In the genomic region with DNA sequence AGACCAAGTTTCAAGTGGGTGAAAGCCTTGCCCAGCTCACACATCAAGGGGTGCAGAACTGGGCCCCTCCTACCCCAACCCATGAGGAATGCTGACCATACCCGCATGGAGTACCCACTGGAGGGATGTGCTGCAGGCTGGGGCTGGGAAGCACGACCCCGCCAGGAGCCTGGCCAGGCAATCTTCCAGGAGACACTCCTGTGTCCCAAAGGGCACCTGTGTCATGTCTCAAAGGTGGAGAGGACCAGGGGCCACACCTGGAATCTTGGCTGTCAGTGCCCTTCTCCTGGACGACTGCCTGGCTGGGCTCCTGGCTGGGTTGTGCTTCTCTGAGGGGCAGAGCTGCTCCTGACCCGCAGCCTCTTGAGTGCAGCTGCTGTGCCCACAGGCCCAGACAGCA, we compare ENCODE assay signal across 17 cellular contexts. TPM values are rescaled to one million over a fixed set of nuclear protein-coding genes. Genes with fewer than 3 reads are reported as not detected.
DNase-seq lines count a peak whose midpoint lies in the region; ATAC-seq and TF ChIP-seq lines count a peak whose summit lies in the region.
"Had no signal": no experiment of that assay in that cellular context is flagged by ENCODE, and none has a peak within 500 bp of the region (broad histone marks: within the 10 kb centered on the region; RNA-seq: fewer than 3 reads in every experiment).

No MANE protein-coding gene starts in this region.

- H3K9me3 ChIP-seq in BLaER1, result no peaks in the 10 kb centered on the region
- no peaks in the 10 kb centered on the region for H3K9me3 ChIP-seq in CD8-positive, alpha-beta memory T cell (ENCODE audit: low read length)
- H3K9me3 ChIP-seq in osteoblast (ENCODE audit: low read depth, low read length), result no peaks in the 10 kb centered on the region

- no peak for TF ChIP-seq CTCF in osteoblast (IDR thresholded peaks at IDR 0.05; ENCODE audit: extremely low read depth, low read depth, low read length)

- CTCF ChIA-PET in CD8-positive, alpha-beta memory T cell (lab: Charles Lee), result no interaction called here

- no peak overlapping the region for H2AFZ ChIP-seq in osteoblast (ENCODE audit: low read length)

- no peak overlapping the region for H3K4me3 Mint-ChIP-seq in CD8-positive, alpha-beta memory T cell
- no peak overlapping the region for H3K4me3 Mint-ChIP-seq in immature natural killer cell
- H3K4me3 Mint-ChIP-seq: CD4-positive, alpha-beta T cell had no signal

- H3K4me2 ChIP-seq in BLaER1 (0 out of 2 replicates have a peak overlapping the region, but pooled peaks have one; percentile 22), osteoblast (ENCODE audit: insufficient read depth, low read length) (no peak overlapping the region)
- H3K4me2 ChIP-seq: KMS-11 had no signal

- H3K4me3 ChIP-seq in BLaER1, result no peak overlapping the region
- H3K4me3 ChIP-seq in CD8-positive, alpha-beta memory T cell (ENCODE audit: low read length), result no peak overlapping the region
- H3K4me3 ChIP-seq in osteoblast (ENCODE audit: insufficient read depth, low read length), result no peak overlapping the region

- peaks cover 81% of the 10 kb centered on the region for H4K20me1 ChIP-seq in BLaER1
- H4K20me1 ChIP-seq in osteoblast (ENCODE audit: insufficient read depth, low read length), result peaks cover 7% of the 10 kb centered on the region

- no peaks in the 10 kb centered on the region for H3K27me3 Mint-ChIP-seq in CD8-positive, alpha-beta memory T cell
- peaks cover 9 to 14% (median 13%) of the 10 kb centered on the region in 3 donors for H3K27me3 Mint-ChIP-seq in immature natural killer cell (ENCODE audit: low read depth in 3 of 3)
- H3K27me3 Mint-ChIP-seq: CD4-positive, alpha-beta T cell had no signal

- POLR2A ChIA-PET in CD8-positive, alpha-beta memory T cell (lab: Charles Lee), result no interaction called here

- DNase-seq in CD8-positive, alpha-beta memory T cell, result no peak
- no peak for DNase-seq in immature natural killer cell
- DNase-seq in osteoblast (ENCODE audit: insufficient read length, low spot score, missing footprints), result peak; percentile 84
- DNase-seq in NAMALWA (ENCODE audit: low spot score), result no peak
- DNase-seq: ACHN; AML-193; CD4-positive, alpha-beta T cell; DND-41; NCI-H1092 treated with DMSO at 0.1 percent for 48 hours; NCI-H226; NCI-H526; NK-92 treated with Interleukin-12 subunit alpha and Interleukin-12 subunit beta, amount 100 ng/mL, for 24 hours; SIG-M5 had no signal

- H3K79me2 ChIP-seq in osteoblast (ENCODE audit: insufficient read depth, low read length), result peaks cover 69% of the 10 kb centered on the region

- peak overlapping the region in 5 of 8 donors; percentile 18 to 82 (median 76) for H3K27ac Mint-ChIP-seq in CD8-positive, alpha-beta memory T cell
- H3K27ac Mint-ChIP-seq in immature natural killer cell, result peak overlapping the region; percentile 40 to 100 (median 79)
- H3K27ac Mint-ChIP-seq: CD4-positive, alpha-beta T cell had no signal

- H3K9me3 Mint-ChIP-seq in CD8-positive, alpha-beta memory T cell, result no peaks in the 10 kb centered on the region
- H3K9me3 Mint-ChIP-seq in immature natural killer cell, result no peaks in the 10 kb centered on the region
- H3K9me3 Mint-ChIP-seq: CD4-positive, alpha-beta T cell had no signal

- H3K36me3 ChIP-seq in BLaER1, result no peaks in the 10 kb centered on the region
- H3K36me3 ChIP-seq in CD8-positive, alpha-beta memory T cell (ENCODE audit: insufficient read depth, low read length), result no peaks in the 10 kb centered on the region
- no peaks in the 10 kb centered on the region for H3K36me3 ChIP-seq in osteoblast (ENCODE audit: insufficient read depth, low read length)

- H3K27ac ChIP-seq in BLaER1 (no peak overlapping the region), osteoblast (ENCODE audit: low read depth, low read length) (no peak overlapping the region)
- no peak overlapping the region for H3K27ac ChIP-seq in CD8-positive, alpha-beta memory T cell (ENCODE audit: low read depth, low read length)
- H3K27ac ChIP-seq: KMS-11 had no signal

- no peak for ATAC-seq in GM18498 (IDR thresholded peaks at IDR 0.05; ENCODE audit: unreplicated experiment)
- no peak for ATAC-seq in GM18517 (IDR thresholded peaks at IDR 0.05; ENCODE audit: unreplicated experiment)

- H3K4me1 ChIP-seq in BLaER1, result peaks cover 74% of the 10 kb centered on the region
- H3K4me1 ChIP-seq in CD8-positive, alpha-beta memory T cell (ENCODE audit: insufficient read depth, low read length), result peaks cover 61% of the 10 kb centered on the region
- peaks cover 13% of the 10 kb centered on the region for H3K4me1 ChIP-seq in osteoblast (ENCODE audit: insufficient read depth, low read length)

- H3K9ac ChIP-seq in BLaER1, result no peak overlapping the region
- H3K9ac ChIP-seq: KMS-11 had no signal

- peaks cover 60 to 88% (median 72%) of the 10 kb centered on the region in 3 donors for H3K4me1 Mint-ChIP-seq in CD8-positive, alpha-beta memory T cell
- peaks cover 74 to 83% of the 10 kb centered on the region in 2 donors for H3K4me1 Mint-ChIP-seq in immature natural killer cell

- H3K27me3 ChIP-seq in BLaER1, result no peaks in the 10 kb centered on the region
- H3K27me3 ChIP-seq in CD8-positive, alpha-beta memory T cell (ENCODE audit: insufficient read depth, low read length, poor library complexity, severe bottlenecking), result no peaks in the 10 kb centered on the region
- H3K27me3 ChIP-seq in osteoblast (ENCODE audit: insufficient read depth, low read length), result no peaks in the 10 kb centered on the region

- peaks cover 0 to 9% (median 0%) of the 10 kb centered on the region in 3 donors for H3K36me3 Mint-ChIP-seq in CD8-positive, alpha-beta memory T cell
- peaks cover 0 to 11% (median 0%) of the 10 kb centered on the region in 3 donors for H3K36me3 Mint-ChIP-seq in immature natural killer cell

RNA-seq across cellular contexts. Expression of gene ARAP1, which starts 6.7 kb away (rescaled TPM):
- total RNA-seq in CD8-positive, alpha-beta memory T cell, result 10 to 100 TPM; 61.2 to 64.0 TPM
- polyA plus RNA-seq in CD8-positive, alpha-beta memory T cell, result 39.8 TPM
- polyA plus RNA-seq in immature natural killer cell, result 10 to 100 TPM in 2 of 3 donors, 1 to 10 TPM in 1; 4.7 to 34.6 (median 16.4) TPM
- total RNA-seq in osteoblast, result 91.6 and 95.2 TPM in 2 replicates

RNA-seq across cellular contexts. Expression of gene STARD10, which starts 48.3 kb away (rescaled TPM):
- total RNA-seq in CD8-positive, alpha-beta memory T cell, result 10 to 100 TPM; 13.8 to 15.9 TPM
- polyA plus RNA-seq in CD8-positive, alpha-beta memory T cell, result 21.8 TPM
- polyA plus RNA-seq in immature natural killer cell, result 10 to 100 TPM; 26.3 to 50.1 (median 35.6) TPM
- total RNA-seq in osteoblast, result 25.3 and 25.7 TPM in 2 replicates
